ENCODE assay signal across 1 cellular context in genomic region chr11:65590240-65590738, GRCh38.
TF ChIP-seq lines count a peak whose summit lies in the region.

No MANE protein-coding gene starts in this region.

TF ChIP-seq in H1, 55 proteins besides CTCF, POLR2A, EP300 and RAD21:
- no peak for TF ChIP-seq KDM4A (IDR thresholded peaks at IDR 0.05; ENCODE audit: low read depth, low read length, severe bottlenecking)
- TF ChIP-seq SIX5 (IDR thresholded peaks at IDR 0.05; ENCODE audit: low read depth, low read length), result no peak
